ENCODE assay signal across 1 cellular context in the genomic region with DNA sequence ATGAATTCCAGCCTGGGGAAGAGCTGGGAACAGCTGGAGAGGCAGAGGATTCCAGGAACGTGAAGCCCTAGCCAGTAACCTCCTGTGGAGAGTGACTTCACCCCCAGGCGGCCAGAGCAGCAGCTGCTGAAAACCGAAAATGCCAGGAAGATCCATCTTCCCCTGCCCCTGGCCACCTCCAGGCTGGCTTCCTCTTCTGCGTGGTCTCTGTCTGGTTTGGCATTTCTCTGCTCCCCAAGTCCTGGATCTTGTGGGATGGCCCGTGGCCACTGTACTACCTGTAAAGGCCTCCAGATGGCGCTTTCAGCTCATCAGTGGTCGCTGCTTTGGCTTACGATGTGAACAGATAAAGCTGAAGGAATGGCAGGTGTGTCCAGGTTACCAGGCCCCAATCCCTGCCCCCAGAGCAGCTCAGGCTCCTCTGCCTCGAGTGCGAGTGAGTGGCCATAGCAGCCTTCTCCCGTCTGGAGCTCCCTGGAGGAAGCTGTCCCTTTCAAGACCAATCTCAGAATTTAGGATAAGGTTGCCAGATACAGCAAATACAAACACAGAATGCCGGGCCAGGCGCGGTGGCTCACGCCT.
TF ChIP-seq lines count a peak whose summit lies in the region.

No MANE protein-coding gene starts in this region.

TF ChIP-seq in K562, 482 proteins besides CTCF, POLR2A, EP300 and RAD21 (continued from another document and continues in another):
- TF ChIP-seq YBX1 (IDR thresholded peaks at IDR 0.05) (no peak), CBX1 (IDR thresholded peaks at IDR 0.05; ENCODE audit: low read depth) (no peak), HLTF (IDR thresholded peaks at IDR 0.05) (no peak), ETS2 (tag; IDR thresholded peaks at IDR 0.05; ENCODE audit: borderline replicate concordance, poor library complexity, severe bottlenecking) (no peak), ZNF253 (CRISPR knock-in tag; conservative IDR thresholded peaks at IDR 0.05) (no peak), SLC30A9 (CRISPR knock-in tag; IDR thresholded peaks at IDR 0.05) (no peak), FUS (optimal IDR thresholded peaks at IDR 0.05; ENCODE audit: low read depth, low read length) (no peak), DDX20 (tag; IDR thresholded peaks at IDR 0.05; ENCODE audit: low read depth) (no peak), KLF10 (CRISPR knock-in tag; IDR thresholded peaks at IDR 0.05) (no peak), HMGN3 (IDR thresholded peaks at IDR 0.05; ENCODE audit: borderline replicate concordance, extremely low read depth, insufficient read length, low read depth, low read length) (no peak), MTF1 (CRISPR knock-in tag; IDR thresholded peaks at IDR 0.05; ENCODE audit: borderline replicate concordance) (no peak), ZNF766 (CRISPR knock-in tag; conservative IDR thresholded peaks at IDR 0.05) (0 out of 2 replicates have a peak, but pooled peaks have one; percentile 22), ZNF324 (CRISPR knock-in tag; IDR thresholded peaks at IDR 0.05) (no peak), HNRNPL (IDR thresholded peaks at IDR 0.05; ENCODE audit: low read depth, low read length) (no peak), KLF16 (IDR thresholded peaks at IDR 0.05) (no peak), ERF (CRISPR knock-in tag; IDR thresholded peaks at IDR 0.05) (0 out of 2 replicates have a peak, but pooled peaks have one; percentile 55), ZNF316 (IDR thresholded peaks at IDR 0.05) (no peak), ZNF431 (CRISPR knock-in tag; IDR thresholded peaks at IDR 0.05) (no peak), ZNF282 (CRISPR knock-in tag; IDR thresholded peaks at IDR 0.05) (no peak), CHCHD3 (CRISPR knock-in tag; IDR thresholded peaks at IDR 0.05) (no peak), HDAC2 (IDR thresholded peaks at IDR 0.05) (no peak), TAF15 (IDR thresholded peaks at IDR 0.05; ENCODE audit: low read depth, low read length) (no peak), ZNF77 (CRISPR knock-in tag; IDR thresholded peaks at IDR 0.05) (no peak), ZNF75A (CRISPR knock-in tag; IDR thresholded peaks at IDR 0.05) (no peak), ZNF444 (CRISPR knock-in tag; IDR thresholded peaks at IDR 0.05) (no peak), PURB (CRISPR knock-in tag; IDR thresholded peaks at IDR 0.05; ENCODE audit: low read depth) (no peak), ZNF143 (CRISPR knock-in tag; IDR thresholded peaks at IDR 0.05) (no peak), ZSCAN32 (CRISPR knock-in tag; IDR thresholded peaks at IDR 0.05) (no peak), COPS2 (conservative IDR thresholded peaks at IDR 0.05) (no peak), RFX5 (IDR thresholded peaks at IDR 0.05; ENCODE audit: low read depth, low read length) (no peak), HIVEP1 (CRISPR knock-in tag; IDR thresholded peaks at IDR 0.05) (no peak), ZNF785 (CRISPR knock-in tag; IDR thresholded peaks at IDR 0.05) (no peak), RBM17 (IDR thresholded peaks at IDR 0.05; ENCODE audit: borderline replicate concordance, low read depth, low read length) (no peak), POLR2B (IDR thresholded peaks at IDR 0.05; ENCODE audit: low read depth, partially characterized antibody) (no peak), FOS (IDR thresholded peaks at IDR 0.05; ENCODE audit: extremely low read depth, insufficient read length) (no peak), PRPF4 (IDR thresholded peaks at IDR 0.05; ENCODE audit: insufficient read depth, low read depth, low read length, poor library complexity, severe bottlenecking) (no peak), ZNF507 (tag; conservative IDR thresholded peaks at IDR 0.05) (no peak), RBM34 (IDR thresholded peaks at IDR 0.05; ENCODE audit: borderline replicate concordance, insufficient read depth, low read length) (no peak), NR2C1 (IDR thresholded peaks at IDR 0.05) (no peak), NR2C1 (tag; IDR thresholded peaks at IDR 0.05) (no peak), MEF2A (IDR thresholded peaks at IDR 0.05; ENCODE audit: control insufficient read depth, low read depth, low read length) (no peak), ELF1 (tag; IDR thresholded peaks at IDR 0.05) (no peak), ZNF76 (CRISPR knock-in tag; IDR thresholded peaks at IDR 0.05; ENCODE audit: borderline replicate concordance) (0 out of 2 replicates have a peak, but pooled peaks have one; percentile 22), PRMT5 (CRISPR knock-in tag; IDR thresholded peaks at IDR 0.05) (no peak), MCM3 (IDR thresholded peaks at IDR 0.05) (no peak), CHD4 (IDR thresholded peaks at IDR 0.05; ENCODE audit: insufficient read depth, insufficient replicate concordance, low read depth, low read length, poor library complexity, severe bottlenecking) (no peak), BACH1 (tag; IDR thresholded peaks at IDR 0.05) (no peak), NBN (IDR thresholded peaks at IDR 0.05; ENCODE audit: low read depth) (peak; percentile 84)
- TF ChIP-seq, protein P1, sequence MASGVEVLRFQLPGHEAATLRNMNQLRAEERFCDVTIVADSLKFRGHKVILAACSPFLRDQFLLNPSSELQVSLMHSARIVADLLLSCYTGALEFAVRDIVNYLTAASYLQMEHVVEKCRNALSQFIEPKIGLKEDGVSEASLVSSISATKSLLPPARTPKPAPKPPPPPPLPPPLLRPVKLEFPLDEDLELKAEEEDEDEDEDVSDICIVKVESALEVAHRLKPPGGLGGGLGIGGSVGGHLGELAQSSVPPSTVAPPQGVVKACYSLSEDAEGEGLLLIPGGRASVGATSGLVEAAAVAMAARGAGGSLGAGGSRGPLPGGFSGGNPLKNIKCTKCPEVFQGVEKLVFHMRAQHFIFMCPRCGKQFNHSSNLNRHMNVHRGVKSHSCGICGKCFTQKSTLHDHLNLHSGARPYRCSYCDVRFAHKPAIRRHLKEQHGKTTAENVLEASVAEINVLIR (CRISPR knock-in tag; IDR thresholded peaks at IDR 0.05): no peak
- TF ChIP-seq, protein P2, sequence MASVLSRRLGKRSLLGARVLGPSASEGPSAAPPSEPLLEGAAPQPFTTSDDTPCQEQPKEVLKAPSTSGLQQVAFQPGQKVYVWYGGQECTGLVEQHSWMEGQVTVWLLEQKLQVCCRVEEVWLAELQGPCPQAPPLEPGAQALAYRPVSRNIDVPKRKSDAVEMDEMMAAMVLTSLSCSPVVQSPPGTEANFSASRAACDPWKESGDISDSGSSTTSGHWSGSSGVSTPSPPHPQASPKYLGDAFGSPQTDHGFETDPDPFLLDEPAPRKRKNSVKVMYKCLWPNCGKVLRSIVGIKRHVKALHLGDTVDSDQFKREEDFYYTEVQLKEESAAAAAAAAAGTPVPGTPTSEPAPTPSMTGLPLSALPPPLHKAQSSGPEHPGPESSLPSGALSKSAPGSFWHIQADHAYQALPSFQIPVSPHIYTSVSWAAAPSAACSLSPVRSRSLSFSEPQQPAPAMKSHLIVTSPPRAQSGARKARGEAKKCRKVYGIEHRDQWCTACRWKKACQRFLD (CRISPR knock-in tag; IDR thresholded peaks at IDR 0.05): no peak
- TF ChIP-seq, protein P3, sequence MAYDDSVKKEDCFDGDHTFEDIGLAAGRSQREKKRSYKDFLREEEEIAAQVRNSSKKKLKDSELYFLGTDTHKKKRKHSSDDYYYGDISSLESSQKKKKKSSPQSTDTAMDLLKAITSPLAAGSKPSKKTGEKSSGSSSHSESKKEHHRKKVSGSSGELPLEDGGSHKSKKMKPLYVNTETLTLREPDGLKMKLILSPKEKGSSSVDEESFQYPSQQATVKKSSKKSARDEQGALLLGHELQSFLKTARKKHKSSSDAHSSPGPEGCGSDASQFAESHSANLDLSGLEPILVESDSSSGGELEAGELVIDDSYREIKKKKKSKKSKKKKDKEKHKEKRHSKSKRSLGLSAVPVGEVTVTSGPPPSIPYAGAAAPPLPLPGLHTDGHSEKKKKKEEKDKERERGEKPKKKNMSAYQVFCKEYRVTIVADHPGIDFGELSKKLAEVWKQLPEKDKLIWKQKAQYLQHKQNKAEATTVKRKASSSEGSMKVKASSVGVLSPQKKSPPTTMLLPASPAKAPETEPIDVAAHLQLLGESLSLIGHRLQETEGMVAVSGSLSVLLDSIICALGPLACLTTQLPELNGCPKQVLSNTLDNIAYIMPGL (CRISPR knock-in tag; IDR thresholded peaks at IDR 0.05): no peak
- TF ChIP-seq, protein P4, sequence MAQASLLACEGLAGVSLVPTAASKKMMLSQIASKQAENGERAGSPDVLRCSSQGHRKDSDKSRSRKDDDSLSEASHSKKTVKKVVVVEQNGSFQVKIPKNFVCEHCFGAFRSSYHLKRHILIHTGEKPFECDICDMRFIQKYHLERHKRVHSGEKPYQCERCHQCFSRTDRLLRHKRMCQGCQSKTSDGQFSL (CRISPR knock-in tag; IDR thresholded peaks at IDR 0.05): no peak
- TF ChIP-seq, protein P4 (tag; IDR thresholded peaks at IDR 0.05): no peak
- TF ChIP-seq, protein P5, sequence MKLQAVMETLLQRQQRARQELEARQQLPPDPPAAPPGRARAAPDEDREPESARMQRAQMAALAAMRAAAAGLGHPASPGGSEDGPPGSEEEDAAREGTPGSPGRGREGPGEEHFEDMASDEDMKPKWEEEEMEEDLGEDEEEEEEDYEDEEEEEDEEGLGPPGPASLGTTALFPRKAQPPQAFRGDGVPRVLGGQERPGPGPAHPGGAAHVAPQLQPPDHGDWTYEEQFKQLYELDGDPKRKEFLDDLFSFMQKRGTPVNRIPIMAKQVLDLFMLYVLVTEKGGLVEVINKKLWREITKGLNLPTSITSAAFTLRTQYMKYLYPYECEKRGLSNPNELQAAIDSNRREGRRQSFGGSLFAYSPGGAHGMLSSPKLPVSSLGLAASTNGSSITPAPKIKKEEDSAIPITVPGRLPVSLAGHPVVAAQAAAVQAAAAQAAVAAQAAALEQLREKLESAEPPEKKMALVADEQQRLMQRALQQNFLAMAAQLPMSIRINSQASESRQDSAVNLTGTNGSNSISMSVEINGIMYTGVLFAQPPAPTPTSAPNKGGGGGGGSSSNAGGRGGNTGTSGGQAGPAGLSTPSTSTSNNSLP (IDR thresholded peaks at IDR 0.05; ENCODE audit: borderline replicate concordance, low read depth, low read length): no peak
- TF ChIP-seq, protein P6, sequence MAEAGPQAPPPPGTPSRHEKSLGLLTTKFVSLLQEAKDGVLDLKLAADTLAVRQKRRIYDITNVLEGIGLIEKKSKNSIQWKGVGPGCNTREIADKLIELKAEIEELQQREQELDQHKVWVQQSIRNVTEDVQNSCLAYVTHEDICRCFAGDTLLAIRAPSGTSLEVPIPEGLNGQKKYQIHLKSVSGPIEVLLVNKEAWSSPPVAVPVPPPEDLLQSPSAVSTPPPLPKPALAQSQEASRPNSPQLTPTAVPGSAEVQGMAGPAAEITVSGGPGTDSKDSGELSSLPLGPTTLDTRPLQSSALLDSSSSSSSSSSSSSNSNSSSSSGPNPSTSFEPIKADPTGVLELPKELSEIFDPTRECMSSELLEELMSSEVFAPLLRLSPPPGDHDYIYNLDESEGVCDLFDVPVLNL (CRISPR knock-in tag; IDR thresholded peaks at IDR 0.05; ENCODE audit: low read depth): no peak
- TF ChIP-seq, protein P7, sequence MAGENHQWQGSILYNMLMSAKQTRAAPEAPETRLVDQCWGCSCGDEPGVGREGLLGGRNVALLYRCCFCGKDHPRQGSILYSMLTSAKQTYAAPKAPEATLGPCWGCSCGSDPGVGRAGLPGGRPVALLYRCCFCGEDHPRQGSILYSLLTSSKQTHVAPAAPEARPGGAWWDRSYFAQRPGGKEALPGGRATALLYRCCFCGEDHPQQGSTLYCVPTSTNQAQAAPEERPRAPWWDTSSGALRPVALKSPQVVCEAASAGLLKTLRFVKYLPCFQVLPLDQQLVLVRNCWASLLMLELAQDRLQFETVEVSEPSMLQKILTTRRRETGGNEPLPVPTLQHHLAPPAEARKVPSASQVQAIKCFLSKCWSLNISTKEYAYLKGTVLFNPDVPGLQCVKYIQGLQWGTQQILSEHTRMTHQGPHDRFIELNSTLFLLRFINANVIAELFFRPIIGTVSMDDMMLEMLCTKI (IDR thresholded peaks at IDR 0.05; ENCODE audit: partially characterized antibody): no peak
- TF ChIP-seq, protein P8, sequence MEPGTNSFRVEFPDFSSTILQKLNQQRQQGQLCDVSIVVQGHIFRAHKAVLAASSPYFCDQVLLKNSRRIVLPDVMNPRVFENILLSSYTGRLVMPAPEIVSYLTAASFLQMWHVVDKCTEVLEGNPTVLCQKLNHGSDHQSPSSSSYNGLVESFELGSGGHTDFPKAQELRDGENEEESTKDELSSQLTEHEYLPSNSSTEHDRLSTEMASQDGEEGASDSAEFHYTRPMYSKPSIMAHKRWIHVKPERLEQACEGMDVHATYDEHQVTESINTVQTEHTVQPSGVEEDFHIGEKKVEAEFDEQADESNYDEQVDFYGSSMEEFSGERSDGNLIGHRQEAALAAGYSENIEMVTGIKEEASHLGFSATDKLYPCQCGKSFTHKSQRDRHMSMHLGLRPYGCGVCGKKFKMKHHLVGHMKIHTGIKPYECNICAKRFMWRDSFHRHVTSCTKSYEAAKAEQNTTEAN (CRISPR knock-in tag; IDR thresholded peaks at IDR 0.05): no peak
- TF ChIP-seq, protein P9, sequence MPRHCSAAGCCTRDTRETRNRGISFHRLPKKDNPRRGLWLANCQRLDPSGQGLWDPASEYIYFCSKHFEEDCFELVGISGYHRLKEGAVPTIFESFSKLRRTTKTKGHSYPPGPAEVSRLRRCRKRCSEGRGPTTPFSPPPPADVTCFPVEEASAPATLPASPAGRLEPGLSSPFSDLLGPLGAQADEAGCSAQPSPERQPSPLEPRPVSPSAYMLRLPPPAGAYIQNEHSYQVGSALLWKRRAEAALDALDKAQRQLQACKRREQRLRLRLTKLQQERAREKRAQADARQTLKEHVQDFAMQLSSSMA (CRISPR knock-in tag; IDR thresholded peaks at IDR 0.05): no peak
- TF ChIP-seq, protein P10, sequence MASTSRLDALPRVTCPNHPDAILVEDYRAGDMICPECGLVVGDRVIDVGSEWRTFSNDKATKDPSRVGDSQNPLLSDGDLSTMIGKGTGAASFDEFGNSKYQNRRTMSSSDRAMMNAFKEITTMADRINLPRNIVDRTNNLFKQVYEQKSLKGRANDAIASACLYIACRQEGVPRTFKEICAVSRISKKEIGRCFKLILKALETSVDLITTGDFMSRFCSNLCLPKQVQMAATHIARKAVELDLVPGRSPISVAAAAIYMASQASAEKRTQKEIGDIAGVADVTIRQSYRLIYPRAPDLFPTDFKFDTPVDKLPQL (IDR thresholded peaks at IDR 0.05; ENCODE audit: extremely low read depth, insufficient read length): no peak
- TF ChIP-seq, protein P11, sequence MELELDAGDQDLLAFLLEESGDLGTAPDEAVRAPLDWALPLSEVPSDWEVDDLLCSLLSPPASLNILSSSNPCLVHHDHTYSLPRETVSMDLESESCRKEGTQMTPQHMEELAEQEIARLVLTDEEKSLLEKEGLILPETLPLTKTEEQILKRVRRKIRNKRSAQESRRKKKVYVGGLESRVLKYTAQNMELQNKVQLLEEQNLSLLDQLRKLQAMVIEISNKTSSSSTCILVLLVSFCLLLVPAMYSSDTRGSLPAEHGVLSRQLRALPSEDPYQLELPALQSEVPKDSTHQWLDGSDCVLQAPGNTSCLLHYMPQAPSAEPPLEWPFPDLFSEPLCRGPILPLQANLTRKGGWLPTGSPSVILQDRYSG (tag; conservative IDR thresholded peaks at IDR 0.05; ENCODE audit: low read depth): 0 out of 2 replicates have a peak, but pooled peaks have one; percentile 37
